ENCODE assay signal across 8 cellular contexts in the genomic region with DNA sequence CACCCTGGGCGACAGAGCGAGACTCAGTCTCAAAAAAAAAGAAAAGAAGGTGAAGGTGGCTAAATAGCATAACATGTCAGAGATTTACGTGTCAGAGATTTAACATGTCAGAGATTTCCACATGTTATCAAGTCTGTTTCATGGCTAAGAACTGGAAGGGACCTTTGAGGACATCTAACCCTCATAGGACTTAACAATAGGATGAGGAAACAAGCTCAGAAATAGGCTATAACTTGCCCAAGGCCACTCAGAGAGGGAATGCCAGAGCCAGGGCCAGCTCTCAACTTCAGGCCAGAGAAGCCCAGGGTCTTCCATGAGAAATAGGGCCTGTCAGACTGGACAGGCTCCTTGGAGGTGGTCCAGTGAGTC. TPM values are rescaled to one million over a fixed set of nuclear protein-coding genes. Genes with fewer than 3 reads are reported as not detected.
DNase-seq lines count a peak whose midpoint lies in the region; ATAC-seq, FAIRE-seq and TF ChIP-seq lines count a peak whose summit lies in the region.

No MANE protein-coding gene starts in this region.

- TF ChIP-seq CTCF in activated CD8-positive, alpha-beta T cell treated with anti-CD3 and anti-CD28 coated beads for 36 hours (IDR thresholded peaks at IDR 0.05), result no peak

- H3K9me3 Mint-ChIP-seq in activated naive CD4-positive, alpha-beta T cell treated with anti-CD3 and anti-CD28 coated beads, Interleukin-2, amount 10 ng/mL, durations not matched to agents 7 days and 5 days, result no peaks in the 10 kb centered on the region
- H3K9me3 Mint-ChIP-seq in activated CD8-positive, alpha-beta T cell treated with anti-CD3 and anti-CD28 coated beads for 36 hours, result no peaks in the 10 kb centered on the region
- H3K9me3 Mint-ChIP-seq in stimulated activated memory B cell treated with anti-CD40 and anti-IgM and Interleukin-4, amounts not matched to agents 10 μg/mL and 1 μg/mL and 100 μg/mL, for 72 hours, result no peaks in the 10 kb centered on the region

- H3K4me3 ChIP-seq in iPS DF 6.9 (ENCODE audit: low read length), result peak overlapping the region; percentile 5; the same call in 1 of the 2 replicates

- no peaks in the 10 kb centered on the region for H3K36me3 ChIP-seq in iPS DF 6.9 (ENCODE audit: control insufficient read depth, insufficient read depth, low read length)

- no peak for DNase-seq in activated naive CD4-positive, alpha-beta T cell treated with anti-CD3 and anti-CD28 coated beads, Interleukin-2, amount 10 ng/mL, durations not matched to agents 7 days and 5 days
- no peak for DNase-seq in activated naive CD4-positive, alpha-beta T cell treated with anti-CD3 and anti-CD28 coated beads, Interleukin-2, amount 50 U/mL, for 16 hours
- DNase-seq in activated CD8-positive, alpha-beta T cell treated with anti-CD3 and anti-CD28 coated beads for 36 hours, result no peak
- DNase-seq in iPS DF 6.9 (ENCODE audit: low read depth, low spot score) (no peak), HuH-7.5 (ENCODE audit: low spot score) (no peak), NCI-H82 (lab: John Stamatoyannopoulos, UW) (no peak), HTR-8/SVneo (ENCODE audit: insufficient read length, low spot score) (no peak)

- no peak for FAIRE-seq in HTR-8/SVneo (lab: Jason Lieb, UNC)

- H3K4me3 Mint-ChIP-seq in activated naive CD4-positive, alpha-beta T cell treated with anti-CD3 and anti-CD28 coated beads, Interleukin-2, amount 10 ng/mL, durations not matched to agents 7 days and 5 days, result peak overlapping the region; percentile 76
- peak overlapping the region; percentile 73 for H3K4me3 Mint-ChIP-seq in activated CD8-positive, alpha-beta T cell treated with anti-CD3 and anti-CD28 coated beads for 36 hours
- H3K4me3 Mint-ChIP-seq in stimulated activated memory B cell treated with anti-CD40 and anti-IgM and Interleukin-4, amounts not matched to agents 10 μg/mL and 1 μg/mL and 100 μg/mL, for 72 hours, result peak overlapping the region; percentile 95

- WGBS in iPS DF 6.9 (ENCODE audit: insufficient coverage, insufficient read length), result no CpG with 5 or more reads among the region's 3 CpGs

- no peak for ATAC-seq in activated CD8-positive, alpha-beta T cell treated with anti-CD3 and anti-CD28 coated beads for 36 hours
- ATAC-seq in stimulated activated memory B cell treated with anti-CD40 and anti-IgM and Interleukin-4, amounts not matched to agents 10 μg/mL and 1 μg/mL and 100 μg/mL, for 72 hours, result peak; percentile 1

- H3K4me1 Mint-ChIP-seq in activated naive CD4-positive, alpha-beta T cell treated with anti-CD3 and anti-CD28 coated beads, Interleukin-2, amount 10 ng/mL, durations not matched to agents 7 days and 5 days, result peaks cover 18% of the 10 kb centered on the region
- H3K4me1 Mint-ChIP-seq in activated CD8-positive, alpha-beta T cell treated with anti-CD3 and anti-CD28 coated beads for 36 hours (ENCODE audit: low read depth), result peaks cover 12% of the 10 kb centered on the region
- H3K4me1 Mint-ChIP-seq in stimulated activated memory B cell treated with anti-CD40 and anti-IgM and Interleukin-4, amounts not matched to agents 10 μg/mL and 1 μg/mL and 100 μg/mL, for 72 hours, result peaks cover 17% of the 10 kb centered on the region

- H3K27me3 Mint-ChIP-seq in activated naive CD4-positive, alpha-beta T cell treated with anti-CD3 and anti-CD28 coated beads, Interleukin-2, amount 10 ng/mL, durations not matched to agents 7 days and 5 days, result peaks cover 23% of the 10 kb centered on the region
- no peaks in the 10 kb centered on the region for H3K27me3 Mint-ChIP-seq in activated CD8-positive, alpha-beta T cell treated with anti-CD3 and anti-CD28 coated beads for 36 hours
- no peaks in the 10 kb centered on the region for H3K27me3 Mint-ChIP-seq in stimulated activated memory B cell treated with anti-CD40 and anti-IgM and Interleukin-4, amounts not matched to agents 10 μg/mL and 1 μg/mL and 100 μg/mL, for 72 hours

- H3K27ac ChIP-seq in iPS DF 6.9 (ENCODE audit: low read length), result no peak overlapping the region

- no peaks in the 10 kb centered on the region for H3K4me1 ChIP-seq in iPS DF 6.9 (ENCODE audit: control insufficient read depth, insufficient read depth, low read length)

- intact Hi-C loops in activated CD8-positive, alpha-beta T cell treated with anti-CD3 and anti-CD28 coated beads for 36 hours (cut with micrococcal nuclease), result no loop called here

- POLR2A ChIA-PET in activated CD8-positive, alpha-beta T cell treated with anti-CD3 and anti-CD28 coated beads for 36 hours (lab: Charles Lee), result interaction anchor here (0.7 to 2.7 kb wide), 11 partner anchors 9 to 155 kb away, joined by 3 to 11 read pairs (median 4); partner anchors contain the start of genes FBRS and ZNF629

- H3K9me3 ChIP-seq in iPS DF 6.9 (ENCODE audit: control insufficient read depth, insufficient read depth, low read length), result no peaks in the 10 kb centered on the region

- no peaks in the 10 kb centered on the region for H3K36me3 Mint-ChIP-seq in activated naive CD4-positive, alpha-beta T cell treated with anti-CD3 and anti-CD28 coated beads, Interleukin-2, amount 10 ng/mL, durations not matched to agents 7 days and 5 days
- H3K36me3 Mint-ChIP-seq in activated CD8-positive, alpha-beta T cell treated with anti-CD3 and anti-CD28 coated beads for 36 hours (ENCODE audit: low read depth), result no peaks in the 10 kb centered on the region
- no peaks in the 10 kb centered on the region for H3K36me3 Mint-ChIP-seq in stimulated activated memory B cell treated with anti-CD40 and anti-IgM and Interleukin-4, amounts not matched to agents 10 μg/mL and 1 μg/mL and 100 μg/mL, for 72 hours

- H3K27ac Mint-ChIP-seq in activated naive CD4-positive, alpha-beta T cell treated with anti-CD3 and anti-CD28 coated beads, Interleukin-2, amount 10 ng/mL, durations not matched to agents 7 days and 5 days, result peak overlapping the region; percentile 83
- peak overlapping the region; percentile 85 for H3K27ac Mint-ChIP-seq in activated CD8-positive, alpha-beta T cell treated with anti-CD3 and anti-CD28 coated beads for 36 hours
- peak overlapping the region; percentile 76 for H3K27ac Mint-ChIP-seq in stimulated activated memory B cell treated with anti-CD40 and anti-IgM and Interleukin-4, amounts not matched to agents 10 μg/mL and 1 μg/mL and 100 μg/mL, for 72 hours

- CTCF ChIA-PET in activated naive CD4-positive, alpha-beta T cell treated with anti-CD3 and anti-CD28 coated beads, Interleukin-2, amount 10 ng/mL, durations not matched to agents 7 days and 5 days (lab: Charles Lee), result interaction anchor here (0.8 to 2.7 kb wide), 14 partner anchors 9 to 155 kb away, joined by 3 to 26 read pairs (median 4); no protein-coding TSS in a partner anchor
- CTCF ChIA-PET in activated CD8-positive, alpha-beta T cell treated with anti-CD3 and anti-CD28 coated beads for 36 hours (lab: Charles Lee), result interaction anchor here (0.6 to 4.3 kb wide), 31 partner anchors 8 to 356 kb away, joined by 3 to 38 read pairs (median 4); partner anchors contain the start of genes PHKG2, RNF40 and ZNF629

- H3K27me3 ChIP-seq in iPS DF 6.9 (ENCODE audit: control insufficient read depth, insufficient read depth, low read length), result no peaks in the 10 kb centered on the region

RNA-seq across cellular contexts. Expression of gene ZNF629, which starts 26.8 kb away (rescaled TPM):
- 1 to 10 TPM; 2.8 to 3.2 TPM for total RNA-seq in activated CD8-positive, alpha-beta T cell treated with anti-CD3 and anti-CD28 coated beads for 36 hours

RNA-seq across cellular contexts. Expression of gene RNF40, which starts 51.7 kb away (rescaled TPM):
- total RNA-seq in activated CD8-positive, alpha-beta T cell treated with anti-CD3 and anti-CD28 coated beads for 36 hours, result 10 to 100 TPM; 63.2 to 68.1 TPM

RNA-seq across cellular contexts. Expression of gene CFAP119, which starts 51.9 kb away (rescaled TPM):
- total RNA-seq in activated CD8-positive, alpha-beta T cell treated with anti-CD3 and anti-CD28 coated beads for 36 hours, result 1 to 10 TPM; 3.8 to 3.9 TPM
